Comparison of ENCODE assay signal across 8 cellular contexts in the genomic region with DNA sequence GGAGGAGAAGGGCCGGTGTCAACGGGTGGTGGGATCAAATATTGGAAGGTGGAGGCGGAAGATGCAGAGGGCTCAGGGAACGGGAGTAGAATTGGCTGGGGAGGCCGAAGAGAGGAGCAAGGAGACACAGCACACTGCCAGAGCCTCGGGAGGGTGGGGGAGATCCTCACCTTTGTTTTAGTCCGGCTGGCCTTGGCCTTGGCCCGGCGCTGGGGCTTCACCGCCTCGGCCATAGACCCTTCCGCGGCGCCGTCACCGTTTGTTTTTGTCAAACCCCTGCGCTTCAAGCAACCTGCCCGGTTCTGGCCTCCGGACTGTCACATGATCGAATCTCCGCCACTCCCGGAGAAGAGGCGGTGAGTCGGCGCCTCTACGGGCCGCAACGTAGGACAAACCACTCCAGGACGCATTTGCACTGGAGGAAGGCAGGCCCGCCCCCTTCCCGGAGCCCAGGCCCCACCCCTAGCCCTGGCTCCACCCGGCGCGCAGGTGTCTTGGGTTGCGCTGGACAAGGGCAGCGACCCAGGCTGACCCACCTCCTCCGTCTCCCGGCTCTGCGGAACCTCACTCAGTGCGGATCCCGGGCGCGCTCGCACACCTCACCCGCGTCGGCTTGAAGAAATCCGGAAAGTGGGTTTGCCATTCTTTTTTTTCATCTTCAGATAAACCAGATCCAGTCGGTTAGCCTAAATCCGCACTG. TPM values are rescaled to one million over a fixed set of nuclear protein-coding genes. Genes with fewer than 3 reads are reported as not detected.
DNase-seq lines count a peak whose midpoint lies in the region; ATAC-seq and TF ChIP-seq lines count a peak whose summit lies in the region.

A gene with protein sequence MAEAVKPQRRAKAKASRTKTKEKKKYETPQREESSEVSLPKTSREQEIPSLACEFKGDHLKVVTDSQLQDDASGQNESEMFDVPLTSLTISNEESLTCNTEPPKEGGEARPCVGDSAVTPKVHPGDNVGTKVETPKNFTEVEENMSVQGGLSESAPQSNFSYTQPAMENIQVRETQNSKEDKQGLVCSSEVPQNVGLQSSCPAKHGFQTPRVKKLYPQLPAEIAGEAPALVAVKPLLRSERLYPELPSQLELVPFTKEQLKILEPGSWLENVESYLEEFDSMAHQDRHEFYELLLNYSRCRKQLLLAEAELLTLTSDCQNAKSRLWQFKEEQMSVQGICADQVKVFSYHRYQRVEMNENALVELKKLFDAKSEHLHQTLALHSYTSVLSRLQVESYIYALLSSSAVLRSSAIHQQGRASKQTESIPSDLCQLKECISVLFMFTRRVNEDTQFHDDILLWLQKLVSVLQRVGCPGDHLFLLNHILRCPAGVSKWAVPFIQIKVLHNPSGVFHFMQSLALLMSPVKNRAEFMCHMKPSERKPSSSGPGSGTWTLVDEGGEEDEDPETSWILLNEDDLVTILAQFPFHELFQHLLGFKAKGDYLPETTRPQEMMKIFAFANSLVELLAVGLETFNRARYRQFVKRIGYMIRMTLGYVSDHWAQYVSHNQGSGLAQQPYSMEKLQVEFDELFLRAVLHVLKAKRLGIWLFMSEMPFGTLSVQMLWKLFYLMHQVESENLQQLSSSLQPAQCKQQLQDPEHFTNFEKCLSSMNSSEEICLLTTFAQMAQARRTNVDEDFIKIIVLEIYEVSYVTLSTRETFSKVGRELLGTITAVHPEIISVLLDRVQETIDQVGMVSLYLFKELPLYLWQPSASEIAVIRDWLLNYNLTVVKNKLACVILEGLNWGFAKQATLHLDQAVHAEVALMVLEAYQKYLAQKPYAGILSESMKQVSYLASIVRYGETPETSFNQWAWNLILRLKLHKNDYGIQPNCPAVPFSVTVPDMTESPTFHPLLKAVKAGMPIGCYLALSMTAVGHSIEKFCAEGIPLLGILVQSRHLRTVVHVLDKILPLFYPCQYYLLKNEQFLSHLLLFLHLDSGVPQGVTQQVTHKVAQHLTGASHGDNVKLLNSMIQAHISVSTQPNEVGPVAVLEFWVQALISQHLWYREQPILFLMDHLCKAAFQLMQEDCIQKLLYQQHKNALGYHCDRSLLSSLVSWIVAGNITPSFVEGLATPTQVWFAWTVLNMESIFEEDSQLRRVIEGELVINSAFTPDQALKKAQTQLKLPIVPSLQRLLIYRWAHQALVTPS (N-terminal part only) (minus strand): TSS at position 323 of the 700 bp plus-strand sequence. CDS start 90 bp downstream, at position 233.

- no peaks in the 10 kb centered on the region for H3K9me3 ChIP-seq in left lung

- no peaks in the 10 kb centered on the region for H3K27me3 ChIP-seq in left lung

- H3K4me3 ChIP-seq in left lung: peak within 1 kb of the TSS; percentile 85 to 97

- intact Hi-C loops in left lung (cut with DNase I): no loop called here

- ATAC-seq in GM19397 (IDR thresholded peaks at IDR 0.05; ENCODE audit: unreplicated experiment) (peak; percentile 98), HG03565 (IDR thresholded peaks at IDR 0.05; ENCODE audit: unreplicated experiment) (peak; percentile 94), left lung (peak; percentile 99)

- H3K4me1 ChIP-seq in left lung: peaks cover 0 to 41% of the 10 kb centered on the region in 2 donors

- no peak for TF ChIP-seq CTCF in left lung (IDR thresholded peaks at IDR 0.05)

- DNase-seq in CD1c-positive myeloid dendritic cell (ENCODE audit: extremely low spot score) (peak; percentile 94), NCI-H748 treated with DMSO at 0.1 percent for 48 hours (lab: John Stamatoyannopoulos, UW) (peak; percentile 93), dermis blood vessel endothelial cell (peak; percentile 97), left lung (peak; percentile 97 to 98)
- peak; percentile 78 to 92 for DNase-seq in activated CD4-positive, alpha-beta T cell treated with anti-CD3 and anti-CD28 coated beads, Interleukin-2, amount 50 U/mL, for 24 hours (ENCODE audit: low read depth in 1 of 2, low spot score in 1 of 2)
- DNase-seq in stimulated activated CD4-positive, alpha-beta T cell treated with anti-CD3 and anti-CD28 coated beads, Interleukin-2, amount 100 ng/mL, for 4 hours (ENCODE audit: low read depth): peak; percentile 85

- peak within 1 kb of the TSS; percentile 84 to 86 for H3K27ac ChIP-seq in left lung

- H3K36me3 ChIP-seq in left lung: peaks cover 0 to 9% of the 10 kb centered on the region in 2 donors

RNA-seq across cellular contexts. Expression of the gene that starts here (rescaled TPM):
- total RNA-seq in dermis blood vessel endothelial cell (19.2 and 23.3 TPM in 2 replicates), left lung (10 to 100 TPM; 29.1 to 38.0 TPM)

Comparison
In these comparisons a context has a peak if more than half of its experiments do, and no peak if none do; other contexts are left out.
1. Peak in every context shown above with its lines: DNase-seq, ATAC-seq, H3K4me3 ChIP-seq and H3K27ac ChIP-seq.